Comparison of ENCODE assay signal across 20 cellular contexts in the genomic region with DNA sequence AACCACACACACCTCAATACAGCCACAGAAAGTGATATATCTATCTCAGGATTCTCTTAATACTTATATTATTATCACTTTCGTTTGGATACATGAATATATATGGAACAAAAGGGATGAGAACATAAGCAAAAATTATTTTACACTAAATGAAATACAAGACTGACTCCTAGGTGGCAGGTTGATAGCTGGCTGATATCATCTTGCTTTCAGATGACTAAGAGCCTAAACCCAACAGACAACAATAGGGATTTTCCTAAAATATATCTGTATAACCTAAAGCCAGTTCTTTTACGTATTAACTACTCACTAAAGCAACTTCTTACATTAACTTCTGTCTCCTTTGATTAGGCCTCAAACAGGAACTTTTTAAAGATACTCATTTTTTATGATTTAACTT.
"Had no signal": no experiment of that assay in that cellular context is flagged by ENCODE, and none has a peak within 500 bp of the region (broad histone marks: within the 10 kb centered on the region; RNA-seq: fewer than 3 reads in every experiment).

No MANE protein-coding gene starts in this region.

- H3K4me1 ChIP-seq: gastrocnemius medialis, left ventricle myocardium inferior, neural progenitor cell, tibial nerve had no signal

- H3K4me3 Mint-ChIP-seq: activated CD4-positive, alpha-beta memory T cell treated with anti-CD3 and anti-CD28 coated beads for 36 hours; neural progenitor cell had no signal

- H3K27me3 Mint-ChIP-seq: activated CD4-positive, alpha-beta memory T cell treated with anti-CD3 and anti-CD28 coated beads for 36 hours had no signal

- DNase-seq: activated CD4-positive, alpha-beta memory T cell treated with anti-CD3 and anti-CD28 coated beads for 36 hours; activated CD4-positive, alpha-beta T cell treated with anti-CD3 and anti-CD28 coated beads for 48 hours; activated gamma-delta T cell; activated naive CD4-positive, alpha-beta T cell treated with anti-CD3 and anti-CD28 coated beads, Interleukin-2, amount 50 U/mL, for 16 hours; anterior cingulate cortex; dermis blood vessel endothelial cell; effector CD4-positive, alpha-beta T cell; gastrocnemius medialis; glutamatergic neuron; islet precursor cell; left ventricle myocardium inferior; posterior cingulate gyrus; right cardiac atrium; stimulated activated CD4-positive, alpha-beta T cell treated with anti-CD3 and anti-CD28 coated beads, Interleukin-15, amount 100 ng/mL, for 24 hours; stimulated activated CD4-positive, alpha-beta T cell treated with anti-CD3 and anti-CD28 coated beads, Interleukin-2, amount 100 ng/mL, for 24 hours; stimulated activated naive CD4-positive, alpha-beta T cell treated with Interleukin-2 at 50 U/mL for 16 hours; T-helper 9 cell had no signal

- ATAC-seq: gastrocnemius medialis, right cardiac atrium had no signal

- H3K27me3 ChIP-seq: gastrocnemius medialis, neural progenitor cell, tibial nerve had no signal

- H3K27ac ChIP-seq: gastrocnemius medialis, left ventricle myocardium inferior, neural progenitor cell, tibial nerve, VCaP had no signal

- H3K27ac Mint-ChIP-seq: activated CD4-positive, alpha-beta memory T cell treated with anti-CD3 and anti-CD28 coated beads for 36 hours; neural progenitor cell had no signal

- H3K4me3 ChIP-seq: gastrocnemius medialis, left ventricle myocardium inferior, neural progenitor cell, tibial nerve had no signal
